ENCODE assay signal across 13 cellular contexts in the genomic region with DNA sequence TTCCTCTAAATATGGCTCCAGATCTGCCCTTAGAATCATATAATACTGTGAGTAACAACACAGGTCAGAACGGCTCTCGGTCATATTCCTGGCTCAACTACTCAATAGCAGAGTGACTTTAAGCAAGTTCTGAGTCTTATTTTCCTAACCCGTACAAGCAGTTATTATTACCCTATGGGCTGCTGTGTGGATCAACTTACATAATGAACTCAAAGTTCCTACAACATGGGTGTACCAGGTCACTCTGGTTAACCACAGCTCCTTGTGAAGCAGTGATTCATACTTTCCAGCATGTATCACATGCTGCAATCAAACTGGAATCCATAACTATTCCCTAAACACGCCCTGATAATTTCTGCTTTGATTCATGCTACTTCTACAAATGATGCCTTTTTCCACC.
DNase-seq lines count a peak whose midpoint lies in the region; ATAC-seq, FAIRE-seq and TF ChIP-seq lines count a peak whose summit lies in the region.
"Had no signal": no experiment of that assay in that cellular context is flagged by ENCODE, and none has a peak within 500 bp of the region (broad histone marks: within the 10 kb centered on the region; RNA-seq: fewer than 3 reads in every experiment).

No MANE protein-coding gene starts in this region.

- peak overlapping the region; percentile 18 for H3K27ac Mint-ChIP-seq in activated naive CD8-positive, alpha-beta T cell treated with anti-CD3 and anti-CD28 coated beads for 36 hours
- H3K27ac Mint-ChIP-seq: activated naive CD8-positive, alpha-beta T cell treated with anti-CD3 and anti-CD28 coated beads, Interleukin-2, amount 10 ng/mL, durations not matched to agents 7 days and 5 days had no signal

- peak; percentile 99 for DNase-seq in AG04449 (ENCODE audit: low read depth, low spot score)
- peak; percentile 78 for DNase-seq in HT-29 (ENCODE audit: low spot score)
- no peak for DNase-seq in activated naive CD8-positive, alpha-beta T cell treated with anti-CD3 and anti-CD28 coated beads for 36 hours
- DNase-seq in keratinocyte (ENCODE audit: low read depth, low spot score): peak; percentile 96
- DNase-seq in NCI-H1436 treated with DMSO at 0.1 percent for 48 hours (lab: John Stamatoyannopoulos, UW): no peak
- no peak for DNase-seq in posterior cingulate gyrus
- no peak for DNase-seq in effector memory CD4-positive, alpha-beta T cell
- DNase-seq: activated naive CD8-positive, alpha-beta T cell treated with anti-CD3 and anti-CD28 coated beads, Interleukin-2, amount 10 ng/mL, durations not matched to agents 7 days and 5 days; hippocampal formation; NCI-H2227 treated with DMSO at 0.1 percent for 48 hours had no signal

- H3K27me3 ChIP-seq in keratinocyte (ENCODE audit: control insufficient read depth, extremely low read depth, insufficient read depth, low read length): no peaks in the 10 kb centered on the region
- no peaks in the 10 kb centered on the region for H3K27me3 ChIP-seq in effector memory CD4-positive, alpha-beta T cell (replicated peaks; ENCODE audit: control insufficient read depth, insufficient read depth, low read length, poor library complexity, severe bottlenecking)
- H3K27me3 ChIP-seq: neutrophil had no signal

- no peaks in the 10 kb centered on the region for H3K36me3 ChIP-seq in keratinocyte (ENCODE audit: control insufficient read depth in 2 of 2, extremely low read depth in 1 of 2, insufficient read depth in 2 of 2, low read length in 2 of 2)
- H3K36me3 ChIP-seq in effector memory CD4-positive, alpha-beta T cell (ENCODE audit: control insufficient read depth, insufficient read depth, low read length): no peaks in the 10 kb centered on the region
- H3K36me3 ChIP-seq: neutrophil had no signal

- dilution Hi-C loops in keratinocyte (cut with MboI; ENCODE audit: extremely low pct_ligation_motif_present, low sequenced_read_pairs): no loop called here

- peak overlapping the region; percentile 49 for H3K27ac ChIP-seq in keratinocyte (ENCODE audit: control insufficient read depth, insufficient read depth, low read length)
- H3K27ac ChIP-seq in effector memory CD4-positive, alpha-beta T cell (ENCODE audit: insufficient read depth, low read length, poor library complexity, severe bottlenecking): no peak overlapping the region
- H3K27ac ChIP-seq: neutrophil had no signal

- H4K20me1 ChIP-seq in keratinocyte (ENCODE audit: control insufficient read depth, extremely low read depth, insufficient read depth, low read length): no peaks in the 10 kb centered on the region

- H3K4me1 Mint-ChIP-seq in activated naive CD8-positive, alpha-beta T cell treated with anti-CD3 and anti-CD28 coated beads for 36 hours: peaks cover 7% of the 10 kb centered on the region
- H3K4me1 Mint-ChIP-seq: activated naive CD8-positive, alpha-beta T cell treated with anti-CD3 and anti-CD28 coated beads, Interleukin-2, amount 10 ng/mL, durations not matched to agents 7 days and 5 days had no signal

- H3K36me3 Mint-ChIP-seq in activated naive CD8-positive, alpha-beta T cell treated with anti-CD3 and anti-CD28 coated beads for 36 hours: peaks cover 25% of the 10 kb centered on the region

- no peak for ATAC-seq in HG03378 (IDR thresholded peaks at IDR 0.05; ENCODE audit: unreplicated experiment)

- no peaks in the 10 kb centered on the region for H3K27me3 Mint-ChIP-seq in activated naive CD8-positive, alpha-beta T cell treated with anti-CD3 and anti-CD28 coated beads for 36 hours
- H3K27me3 Mint-ChIP-seq: activated naive CD8-positive, alpha-beta T cell treated with anti-CD3 and anti-CD28 coated beads, Interleukin-2, amount 10 ng/mL, durations not matched to agents 7 days and 5 days had no signal

- H3K4me3 ChIP-seq in AG04449 (ENCODE audit: low read depth, low read length): no peak overlapping the region
- H3K4me3 ChIP-seq in keratinocyte (ENCODE audit: control insufficient read depth in 2 of 3, extremely low read depth in 1 of 3, insufficient read depth in 2 of 3, low read depth in 1 of 3, low read length in 3 of 3): no peak overlapping the region
- no peak overlapping the region for H3K4me3 ChIP-seq in effector memory CD4-positive, alpha-beta T cell (ENCODE audit: insufficient read depth, low read depth, low read length, poor library complexity, severe bottlenecking)

- H2AFZ ChIP-seq in keratinocyte (ENCODE audit: control insufficient read depth, low read length): no peak overlapping the region

- TF ChIP-seq CTCF in AG04449 (IDR thresholded peaks at IDR 0.05; ENCODE audit: insufficient read depth, low read length, missing control alignments): no peak
- no peak for TF ChIP-seq CTCF in keratinocyte (optimal IDR thresholded peaks at IDR 0.05 in 1 of 3, IDR thresholded peaks at IDR 0.05 in 1 of 3, conservative IDR thresholded peaks at IDR 0.05 in 1 of 3; ENCODE audit: extremely low read depth in 1 of 3, insufficient read depth in 2 of 3, low read length in 3 of 3)

- H3K9ac ChIP-seq in keratinocyte (ENCODE audit: control insufficient read depth, extremely low read depth, insufficient read depth, low read length): no peak overlapping the region

- CTCF ChIA-PET in AG04449 (lab: Yijun Ruan, JAX): no interaction called here

- H3K4me3 Mint-ChIP-seq in activated naive CD8-positive, alpha-beta T cell treated with anti-CD3 and anti-CD28 coated beads for 36 hours: no peak overlapping the region
- H3K4me3 Mint-ChIP-seq: activated naive CD8-positive, alpha-beta T cell treated with anti-CD3 and anti-CD28 coated beads, Interleukin-2, amount 10 ng/mL, durations not matched to agents 7 days and 5 days had no signal

- H3K79me2 ChIP-seq in keratinocyte (ENCODE audit: control insufficient read depth, insufficient read depth, low read length): no peaks in the 10 kb centered on the region

- POLR2A ChIA-PET in AG04449 (lab: Yijun Ruan, JAX): no interaction called here

- intact Hi-C loops in posterior cingulate gyrus (cut with DNase I): no loop called here

- H3K9me3 ChIP-seq in keratinocyte (ENCODE audit: control insufficient read depth, low read depth, low read length): no peaks in the 10 kb centered on the region
- no peaks in the 10 kb centered on the region for H3K9me3 ChIP-seq in effector memory CD4-positive, alpha-beta T cell (ENCODE audit: control insufficient read depth, low read length)
- H3K9me3 ChIP-seq: neutrophil had no signal

- no peaks in the 10 kb centered on the region for H3K9me1 ChIP-seq in keratinocyte (ENCODE audit: control insufficient read depth, extremely low read depth, insufficient read depth, low read length)

- peaks cover 13% of the 10 kb centered on the region for H3K4me1 ChIP-seq in keratinocyte (ENCODE audit: control insufficient read depth, extremely low read depth, insufficient read depth, low read length)
- H3K4me1 ChIP-seq in effector memory CD4-positive, alpha-beta T cell (ENCODE audit: control insufficient read depth, insufficient read depth, low read length, poor library complexity, severe bottlenecking): no peaks in the 10 kb centered on the region

- peak overlapping the region; percentile 60 for H3K4me2 ChIP-seq in keratinocyte (ENCODE audit: control insufficient read depth, extremely low read depth, insufficient read depth, low read depth, low read length)

- peaks cover 1% of the 10 kb centered on the region for H3K9me3 Mint-ChIP-seq in activated naive CD8-positive, alpha-beta T cell treated with anti-CD3 and anti-CD28 coated beads for 36 hours
- H3K9me3 Mint-ChIP-seq: activated naive CD8-positive, alpha-beta T cell treated with anti-CD3 and anti-CD28 coated beads, Interleukin-2, amount 10 ng/mL, durations not matched to agents 7 days and 5 days had no signal

- FAIRE-seq in keratinocyte (lab: Jason Lieb, UNC): peak; percentile 100
- FAIRE-seq: D721Med had no signal

Comparison
In these comparisons a context has a peak if more than half of its experiments do, and no peak if none do; other contexts are left out.
1. DNase-seq: peak in AG04449 (single experiment), HT-29 (single experiment) and keratinocyte (single experiment); none in activated naive CD8-positive, alpha-beta T cell treated with anti-CD3 and anti-CD28 coated beads for 36 hours (single experiment), NCI-H1436 treated with DMSO at 0.1 percent for 48 hours (single experiment), posterior cingulate gyrus (0 of 10) and effector memory CD4-positive, alpha-beta T cell (0 of 3).